ENCODE assay signal across 35 cellular contexts in genomic region chr14:93868165-93868564, GRCh38. TPM values are rescaled to one million over a fixed set of nuclear protein-coding genes. Genes with fewer than 3 reads are reported as not detected.
"Had no signal": no experiment of that assay in that cellular context is flagged by ENCODE, and none has a peak within 500 bp of the region (broad histone marks: within the 10 kb centered on the region; RNA-seq: fewer than 3 reads in every experiment).

No MANE protein-coding gene starts in this region.

- DNase-seq: activated B cell treated with CpG ODN at 0.5 μM for 24 hours; activated CD4-positive, alpha-beta memory T cell treated with anti-CD3 and anti-CD28 coated beads for 36 hours; activated CD4-positive, alpha-beta T cell treated with anti-CD3 and anti-CD28 coated beads for 4 hours; activated CD4-positive, alpha-beta T cell treated with anti-CD3 and anti-CD28 coated beads, Interleukin-2, amount 10 ng/mL, durations not matched to agents 24 days and 14 days; activated CD4-positive, alpha-beta T cell treated with anti-CD3 and anti-CD28 coated beads, Interleukin-2, amount 50 U/mL, for 1 hour; activated CD4-positive, alpha-beta T cell treated with anti-CD3 and anti-CD28 coated beads, Interleukin-2, amount 50 U/mL, for 4 hours; activated CD4-positive, CD25-positive, alpha-beta regulatory T cell treated with anti-CD3 and anti-CD28 coated beads, Interleukin-2, amount 50 U/mL, for 72 hours; activated CD8-positive, alpha-beta memory T cell treated with anti-CD3 and anti-CD28 coated beads, Interleukin-2, amount 50 U/mL, for 4 hours; activated CD8-positive, alpha-beta T cell treated with anti-CD3 and anti-CD28 coated beads for 36 hours; activated gamma-delta T cell treated with Interleukin-2 at 50 U/mL for 16 hours; activated naive CD4-positive, alpha-beta T cell; activated naive CD4-positive, alpha-beta T cell treated with anti-CD3 and anti-CD28 coated beads for 36 hours; activated naive CD4-positive, alpha-beta T cell treated with anti-CD3 and anti-CD28 coated beads, Interleukin-2, amount 50 U/mL, for 16 hours; activated naive CD8-positive, alpha-beta T cell treated with anti-CD3 and anti-CD28 coated beads for 36 hours; activated T-cell treated with anti-CD3 and anti-CD28 coated beads for 4 hours; activated T-cell treated with anti-CD3 and anti-CD28 coated beads, Interleukin-2, amount 50 U/mL, for 1 hour; activated T-cell treated with anti-CD3 and anti-CD28 coated beads, Interleukin-2, amount 50 U/mL, for 4 hours; activated T-cell treated with anti-CD3 and anti-CD28 coated beads, Interleukin-2, amount 50 U/mL, for 72 hours; adrenal gland; amniotic stem cell; aorta; body of pancreas; brain microvascular endothelial cell; caudate nucleus; cerebellar nuclear complex; T-helper 1 cell; T-helper 9 cell had no signal

RNA-seq across cellular contexts. Expression of gene FAM181A, which starts 59.0 kb away (rescaled TPM):
- total RNA-seq: activated B cell treated with CpG ODN at 0.5 μM for 24 hours; activated CD4-positive, alpha-beta memory T cell treated with anti-CD3 and anti-CD28 coated beads for 36 hours; activated CD4-positive, alpha-beta T cell treated with anti-CD3 and anti-CD28 coated beads, Interleukin-2, amount 10 ng/mL, durations not matched to agents 24 days and 14 days; activated CD8-positive, alpha-beta memory T cell treated with anti-CD3 and anti-CD28 coated beads for 36 hours; activated CD8-positive, alpha-beta T cell treated with anti-CD3 and anti-CD28 coated beads for 36 hours; activated naive CD4-positive, alpha-beta T cell treated with anti-CD3 and anti-CD28 coated beads for 36 hours; activated naive CD4-positive, alpha-beta T cell treated with anti-CD3 and anti-CD28 coated beads, Interleukin-2, amount 50 U/mL, for 72 hours; activated naive CD8-positive, alpha-beta T cell treated with anti-CD3 and anti-CD28 coated beads for 36 hours; activated T-cell treated with anti-CD3 and anti-CD28 coated beads, Interleukin-2, amount 50 U/mL, for 4 hours; activated T-cell treated with anti-CD3 and anti-CD28 coated beads, Interleukin-2, amount 50 U/mL, for 72 hours; activated T-helper 1 cell treated with anti-CD3 and anti-CD28 coated beads, Interleukin-12 subunit alpha, Interleukin-12 subunit beta, Interleukin-2, Interleukin-4 antibody, amounts not matched to agents 30 ng/mL and 10 ng/mL and 1 ng/mL, durations not matched to agents 14 hours and 24 hours and 36 hours; activated T-helper 17 cell treated with anti-CD3 and anti-CD28 coated beads, Interleukin-2, amount 50 U/mL, for 72 hours; adrenal gland; aorta; astrocyte; body of pancreas; breast epithelium; cardiac muscle cell; chondrocyte had no signal
